In the genomic region with DNA sequence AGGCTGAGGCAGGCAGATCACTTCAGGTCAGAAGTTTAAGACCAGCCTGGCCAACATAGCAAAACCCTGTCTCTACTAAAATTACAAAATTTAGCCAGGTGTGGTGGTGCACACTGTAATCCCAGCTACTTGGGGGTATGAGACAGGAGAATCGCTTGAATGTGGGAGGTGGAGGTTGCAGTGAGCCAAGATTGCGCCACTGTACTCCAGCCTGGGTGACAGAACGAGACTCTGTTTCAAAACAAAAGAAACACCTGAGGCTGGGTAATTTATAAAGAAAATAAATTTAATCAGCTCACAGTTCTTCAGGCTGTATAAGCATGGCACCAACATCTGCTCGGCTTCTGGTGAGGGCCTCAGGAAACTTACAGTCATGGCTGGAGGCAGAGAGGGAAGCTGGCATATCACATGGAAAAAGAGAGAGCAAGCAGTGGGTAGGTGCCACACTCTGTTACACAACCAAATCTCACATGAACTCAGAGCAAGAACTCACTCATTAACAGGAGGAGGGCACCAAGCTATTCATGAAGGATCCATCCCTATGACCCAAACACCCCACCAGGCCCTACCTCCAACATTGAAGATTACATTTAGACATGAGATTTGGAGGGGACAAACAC, we compare ENCODE assay signal across 7 cellular contexts.
"Had no signal": no experiment of that assay in that cellular context is flagged by ENCODE, and none has a peak within 500 bp of the region (broad histone marks: within the 10 kb centered on the region; RNA-seq: fewer than 3 reads in every experiment).

No MANE protein-coding gene starts in this region.

- FAIRE-seq: HTR-8/SVneo, K562 had no signal

- H3K36me3 ChIP-seq: HAP-1 had no signal

- DNase-seq: GM23248, GOT3, H7 had no signal

- H3K4me1 ChIP-seq: HAP-1 had no signal

- H3K27ac ChIP-seq: GM23248 had no signal

- H3K4me3 ChIP-seq: GM23248, HAP-1, K562 had no signal

- ATAC-seq: HCT116, K562 had no signal

- H3K9ac ChIP-seq: GM23248 had no signal
